28 cellular contexts compared by ENCODE assay signal in genomic region chr16:49427771-49428170, GRCh38. TPM values are rescaled to one million over a fixed set of nuclear protein-coding genes. Genes with fewer than 3 reads are reported as not detected.
"Had no signal": no experiment of that assay in that cellular context is flagged by ENCODE, and none has a peak within 500 bp of the region (broad histone marks: within the 10 kb centered on the region; RNA-seq: fewer than 3 reads in every experiment).

No MANE protein-coding gene starts in this region.

- H3K4me1 Mint-ChIP-seq: endodermal cell had no signal

- H3K36me3 ChIP-seq: esophagus squamous epithelium, gastrocnemius medialis, heart right ventricle, left lung, lower lobe of right lung had no signal

- H3K4me1 ChIP-seq: esophagus squamous epithelium, gastrocnemius medialis, heart right ventricle, left lung, lower lobe of right lung had no signal

- H3K27ac Mint-ChIP-seq: effector memory CD8-positive, alpha-beta T cell; endodermal cell had no signal

- H3K9me3 ChIP-seq: esophagus squamous epithelium, gastrocnemius medialis, lower lobe of right lung, mucosa of descending colon had no signal

- H3K4me3 Mint-ChIP-seq: effector memory CD8-positive, alpha-beta T cell; endodermal cell had no signal

- ATAC-seq: effector memory CD8-positive, alpha-beta T cell; esophagus mucosa; gastrocnemius medialis; heart right ventricle; left cardiac atrium; left lung; left ventricle myocardium superior; lower lobe of right lung; mucosa of descending colon had no signal

- H3K4me3 ChIP-seq: coronary artery, esophagus squamous epithelium, gastrocnemius medialis, heart right ventricle, left lung, lower lobe of right lung, mucosa of descending colon had no signal

- H3K27me3 ChIP-seq: left lung had no signal

- DNase-seq: effector CD8-positive, alpha-beta T cell; effector memory CD8-positive, alpha-beta T cell; endodermal cell; erythroblast; esophagus squamous epithelium; foreskin fibroblast; foreskin melanocyte; gastrocnemius medialis; glutamatergic neuron; head of caudate nucleus; heart right ventricle; hippocampal formation; left cardiac atrium; left lung; left ventricle myocardium superior; lower lobe of right lung; mesenchymal stem cell; mucosa of descending colon had no signal

- H3K27ac ChIP-seq: coronary artery, epithelial cell of prostate, esophagus squamous epithelium, gastrocnemius medialis, heart right ventricle, left lung, lower lobe of right lung had no signal

RNA-seq across cellular contexts. Expression of gene C16orf78, which starts 54.2 kb away (rescaled TPM):
- total RNA-seq: cerebellum, dermis microvascular lymphatic vessel endothelial cell, endodermal cell, esophagus mucosa, esophagus squamous epithelium, gastrocnemius medialis, glomerular endothelial cell, heart right ventricle, kidney epithelial cell, left cardiac atrium, left lung, left ventricle myocardium superior, lower leg skin, lower lobe of right lung, lung microvascular endothelial cell, mucosa of descending colon had no signal
- polyA plus RNA-seq: heart right ventricle, keratinocyte had no signal
